8 cellular contexts compared by ENCODE assay signal in genomic region chr1:37793773-37794371, GRCh38. TPM values are rescaled to one million over a fixed set of nuclear protein-coding genes. Genes with fewer than 3 reads are reported as not detected.
DNase-seq lines count a peak whose midpoint lies in the region; ATAC-seq, FAIRE-seq and TF ChIP-seq lines count a peak whose summit lies in the region.

MANEAL (plus strand) TSS chr1:37793847; CDS start chr1:37794183, 336 bp downstream.

- peaks cover 53% of the 10 kb centered on the region for H3K27me3 ChIP-seq in NT2/D1 (ENCODE audit: insufficient read depth, insufficient read length)
- no peaks in the 10 kb centered on the region for H3K27me3 ChIP-seq in neuron (ENCODE audit: insufficient read depth, low read length)

- H3K9me3 ChIP-seq in NT2/D1 (ENCODE audit: insufficient read depth, low read length) (no peaks in the 10 kb centered on the region), neuron (ENCODE audit: low read length) (no peaks in the 10 kb centered on the region)

- peak; percentile 56 for ATAC-seq in HG03354 (IDR thresholded peaks at IDR 0.05; ENCODE audit: poor library complexity, severe bottlenecking, unreplicated experiment)

- H3K36me3 ChIP-seq in NT2/D1 (ENCODE audit: insufficient read depth, insufficient read length, low read length) = peaks cover 5% of the 10 kb centered on the region
- H3K36me3 ChIP-seq in neuron (ENCODE audit: insufficient read depth, low read length) = peaks cover 14% of the 10 kb centered on the region

- H3K9ac ChIP-seq in NT2/D1 (ENCODE audit: insufficient read length, low read depth) = peak within 1 kb of the TSS; percentile 93

- H3K4me1 ChIP-seq in NT2/D1 (ENCODE audit: insufficient read depth, insufficient read length) = peaks cover 10% of the 10 kb centered on the region
- H3K4me1 ChIP-seq in neuron (ENCODE audit: insufficient read depth, low read length) = peaks cover 10% of the 10 kb centered on the region

- peak; percentile 94 for FAIRE-seq in GM12891 (lab: Jason Lieb, UNC)

- H3K4me3 ChIP-seq in NT2/D1 (ENCODE audit: insufficient read length, low read depth) = peak within 1 kb of the TSS; percentile 72
- H3K4me3 ChIP-seq in neuron (ENCODE audit: low read length) = peak within 1 kb of the TSS; percentile 93

- peaks cover 16% of the 10 kb centered on the region for H3K4me1 Mint-ChIP-seq in activated naive CD4-positive, alpha-beta T cell treated with anti-CD3 and anti-CD28 coated beads, Interleukin-2, amount 10 ng/mL, durations not matched to agents 7 days and 5 days

- H3K9me3 Mint-ChIP-seq in activated naive CD4-positive, alpha-beta T cell treated with anti-CD3 and anti-CD28 coated beads, Interleukin-2, amount 10 ng/mL, durations not matched to agents 7 days and 5 days = no peaks in the 10 kb centered on the region

- peak; percentile 48 for DNase-seq in ACHN
- DNase-seq in GM12891 (ENCODE audit: insufficient read length, low spot score) = peak; percentile 72
- DNase-seq in NT2/D1 (ENCODE audit: low read depth, low spot score) = no peak
- DNase-seq in activated naive CD4-positive, alpha-beta T cell treated with anti-CD3 and anti-CD28 coated beads, Interleukin-2, amount 10 ng/mL, durations not matched to agents 7 days and 5 days = peak; percentile 47
- DNase-seq in germinal center (ENCODE audit: low spot score) = peak; percentile 67
- DNase-seq in NCI-H2107 (lab: John Stamatoyannopoulos, UW) = no peak

- no peak for TF ChIP-seq POLR2A in GM12891 (IDR thresholded peaks at IDR 0.05; ENCODE audit: low read depth, low read length)

- peak within 1 kb of the TSS; percentile 65 for H3K4me3 Mint-ChIP-seq in activated naive CD4-positive, alpha-beta T cell treated with anti-CD3 and anti-CD28 coated beads, Interleukin-2, amount 10 ng/mL, durations not matched to agents 7 days and 5 days

- no peaks in the 10 kb centered on the region for H3K36me3 Mint-ChIP-seq in activated naive CD4-positive, alpha-beta T cell treated with anti-CD3 and anti-CD28 coated beads, Interleukin-2, amount 10 ng/mL, durations not matched to agents 7 days and 5 days

- peak within 1 kb of the TSS; percentile 82 for H2AFZ ChIP-seq in neuron (ENCODE audit: low read depth, low read length)

- peaks cover 65% of the 10 kb centered on the region for H3K27me3 Mint-ChIP-seq in activated naive CD4-positive, alpha-beta T cell treated with anti-CD3 and anti-CD28 coated beads, Interleukin-2, amount 10 ng/mL, durations not matched to agents 7 days and 5 days

- CTCF ChIA-PET in activated naive CD4-positive, alpha-beta T cell treated with anti-CD3 and anti-CD28 coated beads, Interleukin-2, amount 10 ng/mL, durations not matched to agents 7 days and 5 days (lab: Charles Lee) = no interaction called here

- no peak within 1 kb of the TSS for H3K27ac Mint-ChIP-seq in activated naive CD4-positive, alpha-beta T cell treated with anti-CD3 and anti-CD28 coated beads, Interleukin-2, amount 10 ng/mL, durations not matched to agents 7 days and 5 days

- in situ Hi-C loops in ACHN (cut with HindIII; ENCODE audit: low pct_ligation_motif_present, low pct_unique_long_range_greater_than_20kb, low sequenced_read_pairs) = no loop called here

TF ChIP-seq in GM12891, 5 proteins besides CTCF, POLR2A, EP300 and RAD21:
- TF ChIP-seq SPI1 (IDR thresholded peaks at IDR 0.05; ENCODE audit: low read depth, low read length) (no peak), TAF1 (IDR thresholded peaks at IDR 0.05; ENCODE audit: low read depth, low read length) (no peak), PAX5 (IDR thresholded peaks at IDR 0.05; ENCODE audit: insufficient read depth, low read length, severe bottlenecking) (no peak), POU2F2 (IDR thresholded peaks at IDR 0.05; ENCODE audit: low read depth, low read length) (no peak), POLR2AphosphoS5 (IDR thresholded peaks at IDR 0.05; ENCODE audit: low read depth, low read length) (no peak)

RNA-seq across cellular contexts. Expression of gene MANEAL, which starts in this region (rescaled TPM):
- 3.5 TPM for polyA plus RNA-seq in GM12891 (2012; ENCODE audit: low read depth, missing spikeins)

Comparison
In these comparisons a context has a peak if more than half of its experiments do, and no peak if none do; other contexts are left out.
1. DNase-seq: peak in ACHN (single experiment), GM12891 (single experiment), activated naive CD4-positive, alpha-beta T cell treated with anti-CD3 and anti-CD28 coated beads, Interleukin-2, amount 10 ng/mL, durations not matched to agents 7 days and 5 days (single experiment) and germinal center (single experiment); none in NT2/D1 (single experiment) and NCI-H2107 (single experiment).